In genomic region chr2:10486601-10487079, GRCh38 we compare ENCODE assay signal across 12 cellular contexts. TPM values are rescaled to one million over a fixed set of nuclear protein-coding genes. Genes with fewer than 3 reads are reported as not detected.
DNase-seq lines count a peak whose midpoint lies in the region; ATAC-seq and TF ChIP-seq lines count a peak whose summit lies in the region.
"Had no signal": no experiment of that assay in that cellular context is flagged by ENCODE, and none has a peak within 500 bp of the region (broad histone marks: within the 10 kb centered on the region; RNA-seq: fewer than 3 reads in every experiment).

No MANE protein-coding gene starts in this region.

- H3K4me1 Mint-ChIP-seq in osteocyte (ENCODE audit: unreplicated experiment), result peaks cover 9% of the 10 kb centered on the region
- H3K4me1 Mint-ChIP-seq in T-helper 2 cell treated with Interferon-gamma antibody and Interleukin-4, amounts not matched to agents 5 μg/mL and 100 μg/mL, for 36 hours (ENCODE audit: low read depth), result no peaks in the 10 kb centered on the region
- H3K4me1 Mint-ChIP-seq: activated CD4-positive, alpha-beta T cell treated with anti-CD3 and anti-CD28 coated beads, Interleukin-2, amount 10 ng/mL, durations not matched to agents 24 days and 14 days had no signal

- H3K27ac Mint-ChIP-seq in osteocyte (ENCODE audit: unreplicated experiment), result no peak overlapping the region
- no peak overlapping the region for H3K27ac Mint-ChIP-seq in T-helper 2 cell treated with Interferon-gamma antibody and Interleukin-4, amounts not matched to agents 5 μg/mL and 100 μg/mL, for 36 hours
- H3K27ac Mint-ChIP-seq: activated CD4-positive, alpha-beta T cell treated with anti-CD3 and anti-CD28 coated beads, Interleukin-2, amount 10 ng/mL, durations not matched to agents 24 days and 14 days; CD4-positive, alpha-beta memory T cell had no signal

- TF ChIP-seq POLR2A in Peyer's patch (IDR thresholded peaks at IDR 0.05), result no peak

- no peak for ATAC-seq in GM18858 (IDR thresholded peaks at IDR 0.05; ENCODE audit: unreplicated experiment)
- ATAC-seq in esophagus mucosa, result no peak
- ATAC-seq: heart right ventricle, psoas muscle had no signal

- no peaks in the 10 kb centered on the region for H3K27me3 ChIP-seq in H7 (ENCODE audit: control insufficient read depth, insufficient read depth, low read length)
- no peaks in the 10 kb centered on the region for H3K27me3 ChIP-seq in Peyer's patch
- H3K27me3 ChIP-seq: thyroid gland had no signal

- H3K27me3 Mint-ChIP-seq in osteocyte (ENCODE audit: unreplicated experiment), result peaks cover 61% of the 10 kb centered on the region
- H3K27me3 Mint-ChIP-seq in T-helper 2 cell treated with Interferon-gamma antibody and Interleukin-4, amounts not matched to agents 5 μg/mL and 100 μg/mL, for 36 hours (ENCODE audit: low read depth), result peaks cover 27% of the 10 kb centered on the region

- H3K4me3 ChIP-seq in H7 (ENCODE audit: insufficient read depth, low read depth, low read length) (no peak overlapping the region), Peyer's patch (no peak overlapping the region)
- H3K4me3 ChIP-seq: heart right ventricle, psoas muscle, thyroid gland had no signal

- H3K4me1 ChIP-seq in Peyer's patch, result peaks cover 0 to 19% (median 1%) of the 10 kb centered on the region in 4 donors
- H3K4me1 ChIP-seq: heart right ventricle, psoas muscle, thyroid gland had no signal

- peaks cover 3% of the 10 kb centered on the region for H3K36me3 Mint-ChIP-seq in osteocyte (ENCODE audit: unreplicated experiment)
- no peaks in the 10 kb centered on the region for H3K36me3 Mint-ChIP-seq in T-helper 2 cell treated with Interferon-gamma antibody and Interleukin-4, amounts not matched to agents 5 μg/mL and 100 μg/mL, for 36 hours (ENCODE audit: low read depth)
- H3K36me3 Mint-ChIP-seq: CD4-positive, alpha-beta memory T cell had no signal

- no peak overlapping the region for H3K27ac ChIP-seq in Peyer's patch
- H3K27ac ChIP-seq: heart right ventricle, psoas muscle, thyroid gland had no signal

- no peaks in the 10 kb centered on the region for H3K9me3 ChIP-seq in Peyer's patch
- H3K9me3 ChIP-seq: psoas muscle, thyroid gland had no signal

- H3K9me3 Mint-ChIP-seq in osteocyte (ENCODE audit: unreplicated experiment), result peaks cover 8% of the 10 kb centered on the region
- no peaks in the 10 kb centered on the region for H3K9me3 Mint-ChIP-seq in T-helper 2 cell treated with Interferon-gamma antibody and Interleukin-4, amounts not matched to agents 5 μg/mL and 100 μg/mL, for 36 hours
- H3K9me3 Mint-ChIP-seq: activated CD4-positive, alpha-beta T cell treated with anti-CD3 and anti-CD28 coated beads, Interleukin-2, amount 10 ng/mL, durations not matched to agents 24 days and 14 days had no signal

- H3K36me3 ChIP-seq in H7 (replicated peaks; ENCODE audit: control insufficient read depth, insufficient read depth, low read length) (no peaks in the 10 kb centered on the region), Peyer's patch (no peaks in the 10 kb centered on the region)
- H3K36me3 ChIP-seq: heart right ventricle, thyroid gland had no signal

- no peak overlapping the region for H3K4me3 Mint-ChIP-seq in osteocyte (ENCODE audit: unreplicated experiment)
- H3K4me3 Mint-ChIP-seq in T-helper 2 cell treated with Interferon-gamma antibody and Interleukin-4, amounts not matched to agents 5 μg/mL and 100 μg/mL, for 36 hours, result no peak overlapping the region
- H3K4me3 Mint-ChIP-seq: activated CD4-positive, alpha-beta T cell treated with anti-CD3 and anti-CD28 coated beads, Interleukin-2, amount 10 ng/mL, durations not matched to agents 24 days and 14 days; CD4-positive, alpha-beta memory T cell had no signal

- no peak for TF ChIP-seq CTCF in Peyer's patch (IDR thresholded peaks at IDR 0.05)
- no peak for TF ChIP-seq CTCF in osteocyte (IDR thresholded peaks at IDR 0.05)

- DNase-seq in COR-L47 (lab: John Stamatoyannopoulos, UW) (peak; percentile 53), H7 (peak; percentile 12), Peyer's patch (peak in 2 of 3 donors; percentile 82 to 84), osteocyte (ENCODE audit: extremely low spot score, unreplicated experiment) (peak; percentile 68)
- DNase-seq in T-helper 2 cell treated with Interferon-gamma antibody and Interleukin-4, amounts not matched to agents 5 μg/mL and 100 μg/mL, for 36 hours (ENCODE audit: low spot score), result no peak
- DNase-seq: activated CD4-positive, alpha-beta T cell treated with anti-CD3 and anti-CD28 coated beads, Interleukin-2, amount 10 ng/mL, durations not matched to agents 24 days and 14 days; CD4-positive, alpha-beta memory T cell; heart right ventricle; psoas muscle; thyroid gland had no signal

RNA-seq across cellular contexts. Expression of gene ODC1, which starts 38.5 kb away (rescaled TPM):
- 95.6 and 175 TPM in 2 replicates for total RNA-seq in H7 (2014; rRNA removed; shearing (Covaris generic))
- 10 to 100 TPM; 31.5 to 91.6 (median 55.6) TPM for total RNA-seq in Peyer's patch
- 41.7 and 44.8 TPM in 2 replicates for total RNA-seq in osteocyte
- total RNA-seq in esophagus mucosa, result 21.6 TPM
